Comparison of ENCODE assay signal across 22 cellular contexts in the genomic region with DNA sequence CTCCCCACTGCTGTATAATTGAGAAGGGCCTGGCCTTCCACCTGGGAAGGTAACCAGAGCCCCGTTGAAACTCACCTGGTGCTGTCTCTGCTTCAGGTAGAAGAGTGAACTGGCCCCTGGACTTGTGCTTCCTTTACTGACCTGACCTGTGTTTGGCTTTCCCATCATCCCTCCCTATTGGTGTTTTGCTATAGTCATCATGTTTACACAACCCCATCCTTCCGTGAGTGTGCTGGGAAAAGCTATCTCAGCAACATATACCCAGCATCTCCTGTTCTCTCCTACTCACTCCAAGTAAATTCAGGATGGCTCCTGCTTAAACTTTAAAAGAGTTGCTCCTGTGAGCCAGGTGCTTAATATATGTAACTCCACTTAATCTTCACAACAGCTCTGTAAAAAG.
"Had no signal": no experiment of that assay in that cellular context is flagged by ENCODE, and none has a peak within 500 bp of the region (broad histone marks: within the 10 kb centered on the region; RNA-seq: fewer than 3 reads in every experiment).

No MANE protein-coding gene starts in this region.

- H3K36me3 ChIP-seq: adrenal gland, ascending aorta, colonic mucosa, prostate gland, right atrium auricular region, spleen, upper lobe of left lung had no signal

- H3K27ac ChIP-seq: adrenal gland, ascending aorta, colonic mucosa, prostate gland, right atrium auricular region, spleen, testis, upper lobe of left lung had no signal

- DNase-seq: activated CD4-positive, alpha-beta T cell treated with anti-CD3 and anti-CD28 coated beads, Interleukin-2, amount 50 U/mL, for 4 hours; activated CD8-positive, alpha-beta memory T cell treated with anti-CD3 and anti-CD28 coated beads for 24 hours; activated CD8-positive, alpha-beta memory T cell treated with anti-CD3 and anti-CD28 coated beads, Interleukin-2, amount 50 U/mL, for 4 hours; activated T-cell treated with anti-CD3 and anti-CD28 coated beads, Interleukin-2, amount 50 U/mL, for 24 hours; adrenal gland; colonic mucosa; left ventricle myocardium superior; spleen; stimulated activated CD4-positive, alpha-beta T cell treated with anti-CD3 and anti-CD28 coated beads, Interleukin-4, amount 100 ng/mL, for 1 hour; stimulated activated naive CD4-positive, alpha-beta T cell; T1000; testis; upper lobe of left lung had no signal

- ATAC-seq: activated T-helper 17 cell treated with anti-CD3 and anti-CD28 coated beads, Interleukin-2, amount 50 U/mL, for 72 hours; left ventricle myocardium superior; natural killer cell treated with Interleukin-12 subunit alpha and Interleukin-12 subunit beta and Interleukin-15 and Interleukin-18, amount 100 ng/mL, for 72 hours; WTC11 had no signal

- H3K4me3 ChIP-seq: adrenal gland, ascending aorta, colonic mucosa, prostate gland, right atrium auricular region, spleen, testis, upper lobe of left lung had no signal

- H3K4me1 Mint-ChIP-seq: activated T-helper 17 cell treated with anti-CD3 and anti-CD28 coated beads, Interleukin-2, amount 50 U/mL, for 72 hours; central memory CD8-positive, alpha-beta T cell had no signal

- H3K27me3 ChIP-seq: adrenal gland, ascending aorta, colonic mucosa, right atrium auricular region, testis, upper lobe of left lung had no signal

- H3K4me1 ChIP-seq: adrenal gland, colonic mucosa, prostate gland, right atrium auricular region, spleen had no signal

- H3K9me3 ChIP-seq: adrenal gland, ascending aorta, colonic mucosa, prostate gland, right atrium auricular region, spleen, testis, upper lobe of left lung had no signal

- H3K27ac Mint-ChIP-seq: activated naive CD8-positive, alpha-beta T cell; activated T-cell treated with anti-CD3 and anti-CD28 coated beads, Interleukin-2, amount 50 U/mL, for 24 hours; activated T-helper 17 cell treated with anti-CD3 and anti-CD28 coated beads, Interleukin-2, amount 50 U/mL, for 72 hours; natural killer cell treated with Interleukin-12 subunit alpha and Interleukin-12 subunit beta and Interleukin-15 and Interleukin-18, amount 100 ng/mL, for 72 hours; T-helper 1 cell treated with Interleukin-12 subunit alpha and Interleukin-12 subunit beta and Interleukin-4 antibody, amounts not matched to agents 30 μg/mL and 1 μg/mL, for 36 hours; WTC11 had no signal

- H3K9me3 Mint-ChIP-seq: activated T-cell treated with anti-CD3 and anti-CD28 coated beads, Interleukin-2, amount 50 U/mL, for 24 hours; activated T-helper 17 cell treated with anti-CD3 and anti-CD28 coated beads, Interleukin-2, amount 50 U/mL, for 72 hours; central memory CD8-positive, alpha-beta T cell; natural killer cell treated with Interleukin-12 subunit alpha and Interleukin-12 subunit beta and Interleukin-15 and Interleukin-18, amount 100 ng/mL, for 72 hours; T-helper 1 cell treated with Interleukin-12 subunit alpha and Interleukin-12 subunit beta and Interleukin-4 antibody, amounts not matched to agents 30 μg/mL and 1 μg/mL, for 36 hours had no signal

- H3K36me3 Mint-ChIP-seq: activated naive CD8-positive, alpha-beta T cell; natural killer cell treated with Interleukin-12 subunit alpha and Interleukin-12 subunit beta and Interleukin-15 and Interleukin-18, amount 100 ng/mL, for 72 hours had no signal

- H3K4me3 Mint-ChIP-seq: activated naive CD8-positive, alpha-beta T cell; activated T-cell treated with anti-CD3 and anti-CD28 coated beads, Interleukin-2, amount 50 U/mL, for 24 hours; activated T-helper 17 cell treated with anti-CD3 and anti-CD28 coated beads, Interleukin-2, amount 50 U/mL, for 72 hours; central memory CD8-positive, alpha-beta T cell; natural killer cell treated with Interleukin-12 subunit alpha and Interleukin-12 subunit beta and Interleukin-15 and Interleukin-18, amount 100 ng/mL, for 72 hours; T-helper 1 cell treated with Interleukin-12 subunit alpha and Interleukin-12 subunit beta and Interleukin-4 antibody, amounts not matched to agents 30 μg/mL and 1 μg/mL, for 36 hours; WTC11 had no signal
